ENCODE assay signal across 4 cellular contexts in the genomic region with DNA sequence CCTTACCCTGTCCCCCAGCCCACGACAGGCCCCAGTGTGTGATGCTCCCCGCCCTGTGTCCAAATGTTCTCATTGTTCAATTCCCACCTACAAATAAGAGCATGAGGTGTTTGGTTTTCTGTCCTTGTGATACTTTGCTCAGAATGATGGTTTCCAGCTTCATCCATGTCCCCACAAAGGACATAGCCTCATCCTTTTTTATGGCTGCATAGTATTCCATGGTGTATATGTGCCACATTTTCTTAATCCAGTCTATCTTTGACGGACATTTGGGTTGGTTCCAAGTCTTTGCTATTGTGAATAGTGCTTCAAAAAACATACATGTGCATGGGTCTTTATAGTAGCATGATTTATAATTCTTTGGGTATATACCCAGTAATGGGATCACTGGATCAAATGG. TPM values are rescaled to one million over a fixed set of nuclear protein-coding genes. Genes with fewer than 3 reads are reported as not detected.
"Had no signal": no experiment of that assay in that cellular context is flagged by ENCODE, and none has a peak within 500 bp of the region (broad histone marks: within the 10 kb centered on the region; RNA-seq: fewer than 3 reads in every experiment).

No MANE protein-coding gene starts in this region.

RNA-seq across cellular contexts. Expression of a gene that starts 24.3 kb away (rescaled TPM):
- total RNA-seq: LHCN-M2, M059J, MCF 10A, NCI-H460 had no signal

RNA-seq across cellular contexts. Expression of a gene that starts 32.5 kb away (rescaled TPM):
- total RNA-seq: LHCN-M2, M059J, MCF 10A, NCI-H460 had no signal

RNA-seq across cellular contexts. Expression of a gene that starts 46.4 kb away (rescaled TPM):
- total RNA-seq: LHCN-M2, M059J, MCF 10A had no signal
